16 cellular contexts compared by ENCODE assay signal in the genomic region with DNA sequence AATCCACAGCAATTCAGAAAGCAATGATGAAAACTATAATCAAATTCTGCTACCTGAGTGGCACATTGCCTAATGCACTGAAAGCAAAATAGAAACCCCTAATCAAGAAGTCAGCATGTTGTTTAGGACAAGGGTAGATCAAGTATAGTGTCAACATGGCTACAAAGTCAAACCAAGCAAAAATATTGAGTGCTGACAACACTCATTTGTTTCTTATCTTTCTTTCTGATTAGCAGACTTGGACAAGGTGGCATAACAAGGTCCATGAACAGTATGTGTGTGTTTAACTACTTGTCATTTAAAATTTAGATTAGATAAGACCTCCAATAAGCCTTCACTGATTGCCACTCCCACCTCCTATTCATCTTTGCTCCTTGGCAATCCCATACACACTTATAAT.
DNase-seq lines count a peak whose midpoint lies in the region; ATAC-seq and TF ChIP-seq lines count a peak whose summit lies in the region.
"Had no signal": no experiment of that assay in that cellular context is flagged by ENCODE, and none has a peak within 500 bp of the region (broad histone marks: within the 10 kb centered on the region; RNA-seq: fewer than 3 reads in every experiment).

No MANE protein-coding gene starts in this region.

- H3K4me1 ChIP-seq in HEK293 (ENCODE audit: control insufficient read depth, insufficient read depth, low read length) (0 out of 2 replicates have a peak, but pooled peaks cover 2% of the 10 kb centered on the region), mesenchymal stem cell (ENCODE audit: control insufficient read depth, insufficient read depth, low read depth, low read length) (peaks cover 2% of the 10 kb centered on the region), smooth muscle cell (ENCODE audit: low read depth) (no peaks in the 10 kb centered on the region)
- H3K4me1 ChIP-seq: HAP-1 had no signal

- no peak for DNase-seq in WTC11 (ENCODE audit: low spot score)
- DNase-seq in mesenchymal stem cell = no peak
- no peak for DNase-seq in progenitor cell of endocrine pancreas (ENCODE audit: low spot score, unreplicated experiment)
- no peak for DNase-seq in activated CD4-positive, alpha-beta T cell treated with anti-CD3 and anti-CD28 coated beads for 1 hour
- DNase-seq in smooth muscle cell (lab: John Stamatoyannopoulos, UW; ENCODE audit: unreplicated experiment) = no peak
- DNase-seq: C1 segment of cervical spinal cord; Calu3; CD4-positive, alpha-beta memory T cell; COR-L47; DMS53; DMS79 treated with DMSO at 0.1 percent for 48 hours; GOT3 had no signal

- H3K4me3 ChIP-seq in HEK293 (ENCODE audit: low read depth, low read length) = no peak overlapping the region
- no peak overlapping the region for H3K4me3 ChIP-seq in mesenchymal stem cell (ENCODE audit: insufficient read depth in 1 of 2, low read depth in 1 of 2, low read length in 2 of 2)
- H3K4me3 ChIP-seq in smooth muscle cell = no peak overlapping the region
- H3K4me3 ChIP-seq: HAP-1 had no signal

- H3K14ac ChIP-seq in mesenchymal stem cell (ENCODE audit: low read length in 2 of 2) = no peak overlapping the region

- no peaks in the 10 kb centered on the region for H4K20me1 ChIP-seq in smooth muscle cell (ENCODE audit: low read depth)

- ATAC-seq in WTC11 (no peak), HG03432 (IDR thresholded peaks at IDR 0.05; ENCODE audit: unreplicated experiment) (no peak), HG03342 (IDR thresholded peaks at IDR 0.05; ENCODE audit: unreplicated experiment) (no peak)

- H3K9me3 ChIP-seq in HEK293 (ENCODE audit: control insufficient read depth, insufficient read depth, low read depth, low read length) = no peaks in the 10 kb centered on the region
- H3K9me3 ChIP-seq in mesenchymal stem cell (ENCODE audit: control insufficient read depth, low read length) = no peaks in the 10 kb centered on the region
- no peaks in the 10 kb centered on the region for H3K9me3 ChIP-seq in smooth muscle cell (replicated peaks; ENCODE audit: low read depth)
- H3K9me3 ChIP-seq: HAP-1 had no signal

- peaks cover 9% of the 10 kb centered on the region for H3K9me3 Mint-ChIP-seq in WTC11
- no peaks in the 10 kb centered on the region for H3K9me3 Mint-ChIP-seq in progenitor cell of endocrine pancreas (ENCODE audit: low read depth)

- TF ChIP-seq CTCF in HEK293 (tag by site-specific recombination; IDR thresholded peaks at IDR 0.05) (no peak), WTC11 (IDR thresholded peaks at IDR 0.05) (no peak), progenitor cell of endocrine pancreas (IDR thresholded peaks at IDR 0.05; ENCODE audit: unreplicated experiment) (no peak), smooth muscle cell (IDR thresholded peaks at IDR 0.05; ENCODE audit: borderline replicate concordance, insufficient read depth, poor library complexity, severe bottlenecking) (no peak)

- H3K4me1 Mint-ChIP-seq in WTC11 = peaks cover 15% of the 10 kb centered on the region
- H3K4me1 Mint-ChIP-seq in progenitor cell of endocrine pancreas (ENCODE audit: low read depth) = peaks cover 11% of the 10 kb centered on the region
- H3K4me1 Mint-ChIP-seq: CD4-positive, alpha-beta memory T cell had no signal

- no peak overlapping the region for H2BK15ac ChIP-seq in mesenchymal stem cell (ENCODE audit: low read depth, poor library complexity, severe bottlenecking)

- no peak overlapping the region for H3K23ac ChIP-seq in mesenchymal stem cell (ENCODE audit: low read length in 2 of 2)

- H3K27ac Mint-ChIP-seq in WTC11 = peak overlapping the region; percentile 20; the same call in 1 of the 2 replicates
- H3K27ac Mint-ChIP-seq in progenitor cell of endocrine pancreas = peak overlapping the region; percentile 38

- no peak overlapping the region for H4K91ac ChIP-seq in mesenchymal stem cell (ENCODE audit: low read length)

- no peak overlapping the region for H3K27ac ChIP-seq in HEK293 (ENCODE audit: extremely low read depth, low read depth, low read length)
- H3K27ac ChIP-seq in mesenchymal stem cell (ENCODE audit: low read length, poor library complexity, severe bottlenecking) = no peak overlapping the region
- H3K27ac ChIP-seq in smooth muscle cell (ENCODE audit: low read depth) = no peak overlapping the region

- H3K36me3 Mint-ChIP-seq in WTC11 (peaks cover 11% of the 10 kb centered on the region), progenitor cell of endocrine pancreas (ENCODE audit: insufficient read depth) (no peaks in the 10 kb centered on the region)
- H3K36me3 Mint-ChIP-seq: CD4-positive, alpha-beta memory T cell had no signal

- no peak overlapping the region for H2BK12ac ChIP-seq in mesenchymal stem cell (ENCODE audit: low read length in 2 of 2)

- H2AK5ac ChIP-seq in mesenchymal stem cell (ENCODE audit: low read length, severe bottlenecking) = no peak overlapping the region

- H3K4me3 Mint-ChIP-seq in WTC11 (no peak overlapping the region), progenitor cell of endocrine pancreas (ENCODE audit: low read depth) (no peak overlapping the region)
- H3K4me3 Mint-ChIP-seq: CD4-positive, alpha-beta memory T cell had no signal

- no peak overlapping the region for H4K8ac ChIP-seq in mesenchymal stem cell (ENCODE audit: low read length)

- H3F3A ChIP-seq in smooth muscle cell (ENCODE audit: low read depth) = no peaks in the 10 kb centered on the region

- CTCF ChIA-PET in HEK293 (lab: Yijun Ruan, JAX) (no interaction called here), WTC11 (lab: Charles Lee) (no interaction called here)

- no peak overlapping the region for H2BK120ac ChIP-seq in mesenchymal stem cell (ENCODE audit: low read depth, low read length)

- no peak overlapping the region for H3K18ac ChIP-seq in mesenchymal stem cell (ENCODE audit: low read depth in 1 of 2, low read length in 2 of 2)

- no peaks in the 10 kb centered on the region for H3K36me3 ChIP-seq in HEK293 (ENCODE audit: control insufficient read depth in 2 of 2, insufficient read depth in 1 of 2, low read length in 2 of 2)
- H3K36me3 ChIP-seq in mesenchymal stem cell (ENCODE audit: control insufficient read depth in 1 of 2, insufficient read depth in 2 of 2, low read depth in 1 of 2, low read length in 2 of 2) = no peaks in the 10 kb centered on the region
- H3K36me3 ChIP-seq in smooth muscle cell (ENCODE audit: low read depth) = no peaks in the 10 kb centered on the region
- H3K36me3 ChIP-seq: HAP-1 had no signal

- H3K79me2 ChIP-seq in smooth muscle cell (ENCODE audit: low read depth) = no peaks in the 10 kb centered on the region

- H2AFZ ChIP-seq in mesenchymal stem cell (ENCODE audit: low read depth, low read length) (no peak overlapping the region), smooth muscle cell (ENCODE audit: low read depth) (no peak overlapping the region)

- H3K4me2 ChIP-seq in mesenchymal stem cell (ENCODE audit: low read length, poor library complexity, severe bottlenecking) (no peak overlapping the region), smooth muscle cell (no peak overlapping the region)

- H3K27me3 ChIP-seq in mesenchymal stem cell (ENCODE audit: control insufficient read depth in 1 of 2, insufficient read depth in 1 of 2, low read length in 2 of 2) = no peaks in the 10 kb centered on the region
- peaks cover 9% of the 10 kb centered on the region for H3K27me3 ChIP-seq in smooth muscle cell (ENCODE audit: low read depth)

- H2BK5ac ChIP-seq in mesenchymal stem cell (ENCODE audit: low read depth, low read length, poor library complexity, severe bottlenecking) = peak overlapping the region; percentile 66

- H3K79me1 ChIP-seq in mesenchymal stem cell (replicated peaks; ENCODE audit: low read length, poor library complexity, severe bottlenecking) = no peaks in the 10 kb centered on the region

- no peaks in the 10 kb centered on the region for H3K27me3 Mint-ChIP-seq in WTC11 (ENCODE audit: low read depth)
- peaks cover 92% of the 10 kb centered on the region for H3K27me3 Mint-ChIP-seq in progenitor cell of endocrine pancreas
- H3K27me3 Mint-ChIP-seq: CD4-positive, alpha-beta memory T cell had no signal

- H3K9ac ChIP-seq in mesenchymal stem cell (ENCODE audit: low read length) (no peak overlapping the region), smooth muscle cell (ENCODE audit: low read depth) (no peak overlapping the region)

- POLR2A ChIA-PET in HEK293 (lab: Yijun Ruan, JAX) = no interaction called here
- POLR2A ChIA-PET in WTC11 (lab: Charles Lee) = no interaction called here

- H3K4ac ChIP-seq in mesenchymal stem cell (ENCODE audit: low read depth in 1 of 2, low read length in 2 of 2) = no peak overlapping the region

TF ChIP-seq in HEK293, 187 proteins besides CTCF, POLR2A, EP300 and RAD21 (continues in another document):
- TF ChIP-seq ZNF132 (tag by site-specific recombination; IDR thresholded peaks at IDR 0.05; ENCODE audit: borderline replicate concordance) (no peak), ZNF501 (tag by site-specific recombination; IDR thresholded peaks at IDR 0.05) (no peak), ZNF544 (tag by site-specific recombination; IDR thresholded peaks at IDR 0.05) (no peak), ZNF514 (tag by site-specific recombination; IDR thresholded peaks at IDR 0.05) (no peak), ZBTB7A (tag by site-specific recombination; IDR thresholded peaks at IDR 0.05; ENCODE audit: low read depth) (no peak), ZNF274 (IDR thresholded peaks at IDR 0.05; ENCODE audit: low read length) (no peak), ZNF274 (tag by site-specific recombination; IDR thresholded peaks at IDR 0.05; ENCODE audit: borderline replicate concordance) (no peak), FEZF1 (tag by site-specific recombination; IDR thresholded peaks at IDR 0.05) (0 out of 2 replicates have a peak, but pooled peaks have one; percentile 23), IKZF3 (tag by site-specific recombination; IDR thresholded peaks at IDR 0.05) (no peak), ZBTB20 (tag by site-specific recombination; IDR thresholded peaks at IDR 0.05) (no peak), ZNF530 (tag by site-specific recombination; IDR thresholded peaks at IDR 0.05; ENCODE audit: low read depth) (no peak)

TF ChIP-seq in WTC11, 78 proteins besides CTCF, POLR2A, EP300 and RAD21 (continues in another document):
- TF ChIP-seq, protein P1, sequence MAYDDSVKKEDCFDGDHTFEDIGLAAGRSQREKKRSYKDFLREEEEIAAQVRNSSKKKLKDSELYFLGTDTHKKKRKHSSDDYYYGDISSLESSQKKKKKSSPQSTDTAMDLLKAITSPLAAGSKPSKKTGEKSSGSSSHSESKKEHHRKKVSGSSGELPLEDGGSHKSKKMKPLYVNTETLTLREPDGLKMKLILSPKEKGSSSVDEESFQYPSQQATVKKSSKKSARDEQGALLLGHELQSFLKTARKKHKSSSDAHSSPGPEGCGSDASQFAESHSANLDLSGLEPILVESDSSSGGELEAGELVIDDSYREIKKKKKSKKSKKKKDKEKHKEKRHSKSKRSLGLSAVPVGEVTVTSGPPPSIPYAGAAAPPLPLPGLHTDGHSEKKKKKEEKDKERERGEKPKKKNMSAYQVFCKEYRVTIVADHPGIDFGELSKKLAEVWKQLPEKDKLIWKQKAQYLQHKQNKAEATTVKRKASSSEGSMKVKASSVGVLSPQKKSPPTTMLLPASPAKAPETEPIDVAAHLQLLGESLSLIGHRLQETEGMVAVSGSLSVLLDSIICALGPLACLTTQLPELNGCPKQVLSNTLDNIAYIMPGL (CRISPR knock-in tag; IDR thresholded peaks at IDR 0.05) = no peak
